Comparison of ENCODE assay signal across 8 cellular contexts in the genomic region with DNA sequence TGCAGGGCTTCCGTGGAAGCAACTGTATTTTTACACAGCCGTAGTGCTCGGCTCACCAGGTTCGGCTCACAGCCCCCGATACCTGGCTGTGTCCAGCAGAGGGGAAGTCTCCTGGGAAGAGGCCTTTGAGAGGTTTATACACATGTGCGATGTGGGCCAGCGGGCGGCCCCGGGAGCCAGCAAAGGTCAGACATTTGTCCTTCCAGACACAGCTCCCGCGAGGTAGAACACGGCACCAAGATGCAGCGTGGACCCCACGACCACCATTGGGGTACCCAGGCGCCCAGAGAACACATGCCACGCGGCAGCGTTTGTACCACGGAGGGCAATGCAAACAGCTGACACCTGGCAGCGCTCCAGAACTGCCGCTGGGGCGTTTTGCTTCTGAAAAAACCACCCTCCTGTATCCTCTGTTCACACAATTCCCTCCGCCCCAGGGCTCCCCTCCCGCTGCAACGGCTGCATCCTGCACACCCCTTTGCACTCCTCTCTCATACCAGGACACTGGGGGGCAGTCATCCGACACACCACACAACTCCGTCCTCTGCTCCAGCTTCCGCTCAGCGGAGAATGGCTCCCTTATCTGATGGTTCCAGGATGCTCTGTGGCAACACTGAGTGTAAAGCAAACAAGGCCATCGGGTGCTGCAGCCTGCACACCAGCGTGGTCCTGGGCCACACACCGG.
DNase-seq lines count a peak whose midpoint lies in the region; ATAC-seq and TF ChIP-seq lines count a peak whose summit lies in the region.

No MANE protein-coding gene starts in this region.

- TF ChIP-seq CTCF in GM10266 (IDR thresholded peaks at IDR 0.05; ENCODE audit: control insufficient read depth, insufficient read depth, low read depth, missing control alignments) (peak; percentile 45), retinal pigment epithelial cell (conservative IDR thresholded peaks at IDR 0.05; ENCODE audit: low read depth, low read length) (peak; percentile 71)

- no peaks in the 10 kb centered on the region for H3K9me3 ChIP-seq in aorta (ENCODE audit: control insufficient read depth, low read length)

- DNase-seq in GM10266 (ENCODE audit: extremely low spot score) (peak; percentile 49), NCI-H1105 treated with DMSO at 0.1 percent for 48 hours (lab: John Stamatoyannopoulos, UW) (peak; percentile 61), anterior cingulate cortex (lab: John Stamatoyannopoulos, UW) (peak in 55 of 58 donors; percentile 16 to 84 (median 61)), hepatic stellate cell (ENCODE audit: low spot score) (peak; percentile 86), retinal pigment epithelial cell (ENCODE audit: low read depth) (peak; percentile 25), aorta (peak; percentile 85 to 90)

- H3K27ac ChIP-seq in aorta (ENCODE audit: low read depth in 1 of 2, low read length in 2 of 2) = no peak overlapping the region

- peaks cover 4% of the 10 kb centered on the region for H3K36me3 Mint-ChIP-seq in T-helper 1 cell treated with Interleukin-12 subunit alpha and Interleukin-12 subunit beta and Interleukin-4 antibody, amounts not matched to agents 30 μg/mL and 1 μg/mL, for 36 hours (ENCODE audit: low read depth)

- H3K4me3 Mint-ChIP-seq in T-helper 1 cell treated with Interleukin-12 subunit alpha and Interleukin-12 subunit beta and Interleukin-4 antibody, amounts not matched to agents 30 μg/mL and 1 μg/mL, for 36 hours = peak overlapping the region; percentile 11

- no peak overlapping the region for H3K4me3 ChIP-seq in retinal pigment epithelial cell (ENCODE audit: low read length)
- H3K4me3 ChIP-seq in aorta (ENCODE audit: low read length in 2 of 2) = no peak overlapping the region

- H3K4me1 ChIP-seq in aorta (ENCODE audit: control insufficient read depth in 1 of 2, insufficient read depth in 2 of 2, low read length in 2 of 2) = no peaks in the 10 kb centered on the region

- H3K9me3 Mint-ChIP-seq in T-helper 1 cell treated with Interleukin-12 subunit alpha and Interleukin-12 subunit beta and Interleukin-4 antibody, amounts not matched to agents 30 μg/mL and 1 μg/mL, for 36 hours = no peaks in the 10 kb centered on the region

- WGBS in aorta, 2 donors = 38 to 40% methylated on average over 32 of the region's 32 CpGs

- H3K4me1 Mint-ChIP-seq in T-helper 1 cell treated with Interleukin-12 subunit alpha and Interleukin-12 subunit beta and Interleukin-4 antibody, amounts not matched to agents 30 μg/mL and 1 μg/mL, for 36 hours (ENCODE audit: low read depth) = peaks cover 42% of the 10 kb centered on the region

- no peaks in the 10 kb centered on the region for H3K36me3 ChIP-seq in aorta (ENCODE audit: control insufficient read depth in 1 of 2, insufficient read depth in 2 of 2, low read length in 1 of 2)

- ATAC-seq in aorta (ENCODE audit: low FRiP score) = peak; percentile 94
- ATAC-seq in HG03196 (IDR thresholded peaks at IDR 0.05; ENCODE audit: unreplicated experiment) = no peak

- H3K27me3 Mint-ChIP-seq in T-helper 1 cell treated with Interleukin-12 subunit alpha and Interleukin-12 subunit beta and Interleukin-4 antibody, amounts not matched to agents 30 μg/mL and 1 μg/mL, for 36 hours (ENCODE audit: low read depth) = no peaks in the 10 kb centered on the region

- H3K27ac Mint-ChIP-seq in T-helper 1 cell treated with Interleukin-12 subunit alpha and Interleukin-12 subunit beta and Interleukin-4 antibody, amounts not matched to agents 30 μg/mL and 1 μg/mL, for 36 hours = peak overlapping the region; percentile 41

- intact Hi-C loops in aorta (cut with DNase I) = loop anchor here (2.0 to 5.0 kb wide), 4 partner anchors 120 to 644 kb away; partner anchors contain the start of gene NFIL3 (in 1 of the 2)

- no peaks in the 10 kb centered on the region for H3K27me3 ChIP-seq in aorta (ENCODE audit: control insufficient read depth in 1 of 2, insufficient read depth in 2 of 2, low read length in 1 of 2)

Comparison
In these comparisons a context has a peak if more than half of its experiments do, and no peak if none do; other contexts are left out.
1. DNase-seq: peak in every context shown above with its lines; median percentile 88 in aorta; 86 in hepatic stellate cell; 61 in NCI-H1105 treated with DMSO at 0.1 percent for 48 hours; 61 in anterior cingulate cortex; 49 in GM10266; 25 in retinal pigment epithelial cell.